15 cellular contexts compared by ENCODE assay signal in genomic region chr17:69320210-69320907, GRCh38.
"Had no signal": no experiment of that assay in that cellular context is flagged by ENCODE, and none has a peak within 500 bp of the region (broad histone marks: within the 10 kb centered on the region; RNA-seq: fewer than 3 reads in every experiment).

No MANE protein-coding gene starts in this region.

- H3K36me3 ChIP-seq: brain microvascular endothelial cell, lower lobe of right lung, thyroid gland, uterus had no signal

- H3K4me3 ChIP-seq: lower lobe of right lung, thyroid gland, uterus had no signal

- DNase-seq: activated CD4-positive, alpha-beta T cell treated with anti-CD3 and anti-CD28 coated beads, Interleukin-2, amount 50 U/mL, for 4 hours; activated CD4-positive, CD25-positive, alpha-beta regulatory T cell treated with anti-CD3 and anti-CD28 coated beads, Interleukin-2, amount 50 U/mL, for 72 hours; activated CD8-positive, alpha-beta memory T cell treated with anti-CD3 and anti-CD28 coated beads, Interleukin-2, amount 10 ng/mL, durations not matched to agents 7 days and 5 days; activated effector memory CD4-positive, alpha-beta T cell treated with anti-CD3 and anti-CD28 coated beads, Interleukin-2, amount 50 U/mL, for 16 hours; activated T-cell treated with anti-CD3 and anti-CD28 coated beads, Interleukin-2, amount 50 U/mL, for 24 hours; brain microvascular endothelial cell; foreskin melanocyte; lower lobe of right lung; midbrain; naive B cell; thyroid gland; uterus had no signal

- ATAC-seq: activated CD8-positive, alpha-beta memory T cell treated with anti-CD3 and anti-CD28 coated beads, Interleukin-2, amount 10 ng/mL, durations not matched to agents 7 days and 5 days; activated naive CD4-positive, alpha-beta T cell treated with anti-CD3 and anti-CD28 coated beads, Interleukin-2, amount 50 U/mL, for 72 hours; esophagus mucosa; lower lobe of right lung had no signal

- H3K4me1 ChIP-seq: parathyroid adenoma, thyroid gland, uterus had no signal

- H3K27me3 ChIP-seq: brain microvascular endothelial cell, thyroid gland, uterus had no signal

- H3K27ac ChIP-seq: brain microvascular endothelial cell, lower lobe of right lung, parathyroid adenoma, thyroid gland, uterus had no signal

- H3K9me3 ChIP-seq: lower lobe of right lung, thyroid gland, uterus had no signal

- H3K9ac ChIP-seq: parathyroid adenoma had no signal

- H2AFZ ChIP-seq: parathyroid adenoma had no signal
